16 cellular contexts compared by ENCODE assay signal in the genomic region with DNA sequence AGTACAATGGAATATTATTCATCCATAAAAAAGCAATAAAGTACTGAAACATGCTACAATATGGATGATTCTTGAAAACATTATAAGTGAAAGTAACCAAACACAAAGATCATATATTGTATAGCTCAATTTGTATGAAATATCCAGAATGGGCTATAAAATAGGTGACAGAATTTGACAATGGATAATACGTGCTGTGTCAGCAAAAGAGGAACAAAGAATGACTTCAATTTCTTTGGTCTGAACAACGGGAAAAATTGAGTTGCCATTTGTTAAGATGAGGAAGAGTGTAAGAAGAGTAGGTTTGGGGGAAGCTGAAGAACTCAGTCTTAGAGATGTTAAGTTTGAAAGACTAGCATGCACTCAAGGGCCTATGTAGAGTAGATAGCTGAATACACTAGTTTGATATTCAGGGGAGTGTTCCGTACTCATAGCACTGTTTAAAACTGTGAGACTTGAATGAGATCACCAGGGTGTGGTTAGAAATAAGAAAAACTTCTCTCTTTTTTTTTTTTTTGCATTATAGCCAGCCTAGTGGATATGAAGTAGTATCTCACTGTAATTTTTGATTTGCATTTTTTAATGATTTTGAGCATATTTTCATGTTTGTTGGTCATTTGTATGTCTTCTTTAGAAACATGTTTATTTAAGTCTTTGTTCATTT.
DNase-seq lines count a peak whose midpoint lies in the region; ATAC-seq and TF ChIP-seq lines count a peak whose summit lies in the region.
"Had no signal": no experiment of that assay in that cellular context is flagged by ENCODE, and none has a peak within 500 bp of the region (broad histone marks: within the 10 kb centered on the region; RNA-seq: fewer than 3 reads in every experiment).

No MANE protein-coding gene starts in this region.

- no peak overlapping the region for H3K27ac Mint-ChIP-seq in stimulated activated memory B cell treated with anti-CD40 and anti-IgM and Interleukin-4, amounts not matched to agents 10 μg/mL and 1 μg/mL and 100 μg/mL, for 72 hours
- H3K27ac Mint-ChIP-seq: CD4-positive, CD25-positive, alpha-beta regulatory T cell; GM23338; H9 had no signal

- H3K9ac ChIP-seq in mammary epithelial cell (ENCODE audit: insufficient read depth, low read length): no peak overlapping the region
- H3K9ac ChIP-seq in adipocyte (ENCODE audit: low read length): no peak overlapping the region
- H3K9ac ChIP-seq: BLaER1 had no signal

- in situ Hi-C loops in mammary epithelial cell (cut with MboI; ENCODE audit: low sequenced_read_pairs in 2 of 2): no loop called here

- dilution Hi-C loops in mammary epithelial cell (cut with HindIII; ENCODE audit: low sequenced_read_pairs): no loop called here

- H3K27me3 Mint-ChIP-seq in stimulated activated memory B cell treated with anti-CD40 and anti-IgM and Interleukin-4, amounts not matched to agents 10 μg/mL and 1 μg/mL and 100 μg/mL, for 72 hours: no peaks in the 10 kb centered on the region
- H3K27me3 Mint-ChIP-seq: CD4-positive, CD25-positive, alpha-beta regulatory T cell had no signal

- H3K4me3 Mint-ChIP-seq in stimulated activated memory B cell treated with anti-CD40 and anti-IgM and Interleukin-4, amounts not matched to agents 10 μg/mL and 1 μg/mL and 100 μg/mL, for 72 hours: no peak overlapping the region
- H3K4me3 Mint-ChIP-seq: CD4-positive, CD25-positive, alpha-beta regulatory T cell; GM23338; H9 had no signal

- no peaks in the 10 kb centered on the region for H3K36me3 Mint-ChIP-seq in stimulated activated memory B cell treated with anti-CD40 and anti-IgM and Interleukin-4, amounts not matched to agents 10 μg/mL and 1 μg/mL and 100 μg/mL, for 72 hours
- H3K36me3 Mint-ChIP-seq: CD4-positive, CD25-positive, alpha-beta regulatory T cell had no signal

- H3K79me2 ChIP-seq in mammary epithelial cell (ENCODE audit: insufficient read depth, low read length): no peaks in the 10 kb centered on the region

- H3K4me1 ChIP-seq in mammary epithelial cell (ENCODE audit: insufficient read depth, low read length): peaks cover 23% of the 10 kb centered on the region
- no peaks in the 10 kb centered on the region for H3K4me1 ChIP-seq in breast epithelium
- H3K4me1 ChIP-seq in adipocyte (ENCODE audit: control insufficient read depth, insufficient read depth, low read length): no peaks in the 10 kb centered on the region
- H3K4me1 ChIP-seq: BLaER1 had no signal

- ATAC-seq in esophagus mucosa (peak; percentile 76), GM21717 (IDR thresholded peaks at IDR 0.05; ENCODE audit: unreplicated experiment) (no peak)
- no peak for ATAC-seq in stimulated activated memory B cell treated with anti-CD40 and anti-IgM and Interleukin-4, amounts not matched to agents 10 μg/mL and 1 μg/mL and 100 μg/mL, for 72 hours
- ATAC-seq in stimulated activated naive CD8-positive, alpha-beta T cell treated with anti-CD3 and anti-CD28 coated beads, Interleukin-15, Interleukin-2, amounts not matched to agents 100 U/mL and 50 U/mL, for 24 hours: no peak
- ATAC-seq: GM23338 had no signal

- no TSS peak for BruUV-seq in mammary epithelial cell (replicated peaks; lab: Mats Ljungman, UMichigan)

- H3K4me3 ChIP-seq in mammary epithelial cell (replicated peaks in 1 of 3; ENCODE audit: insufficient read depth in 1 of 3, low read depth in 2 of 3, low read length in 3 of 3): no peak overlapping the region
- H3K4me3 ChIP-seq in breast epithelium: no peak overlapping the region
- no peak overlapping the region for H3K4me3 ChIP-seq in adipocyte (ENCODE audit: low read length)
- H3K4me3 ChIP-seq: BLaER1, GM23338 had no signal

- intact Hi-C loops in mammary epithelial cell (cut with micrococcal nuclease): no loop called here
- intact Hi-C loops in breast epithelium (cut with DNase I; ENCODE audit: low total_unique reads): no loop called here

- H3K4me2 ChIP-seq in mammary epithelial cell (ENCODE audit: insufficient read depth, low read depth, low read length): no peak overlapping the region
- H3K4me2 ChIP-seq: BLaER1, GM23338 had no signal

- peaks cover 7% of the 10 kb centered on the region for H3K9me3 Mint-ChIP-seq in stimulated activated memory B cell treated with anti-CD40 and anti-IgM and Interleukin-4, amounts not matched to agents 10 μg/mL and 1 μg/mL and 100 μg/mL, for 72 hours

- H3K36me3 ChIP-seq in mammary epithelial cell (ENCODE audit: insufficient read depth, low read length) (no peaks in the 10 kb centered on the region), breast epithelium (no peaks in the 10 kb centered on the region), adipocyte (ENCODE audit: control insufficient read depth, insufficient read depth, low read length, severe bottlenecking) (no peaks in the 10 kb centered on the region)
- H3K36me3 ChIP-seq: BLaER1 had no signal

- H4K20me1 ChIP-seq in mammary epithelial cell (ENCODE audit: insufficient read depth, low read length): no peaks in the 10 kb centered on the region
- H4K20me1 ChIP-seq: BLaER1 had no signal

- H3K27me3 ChIP-seq in mammary epithelial cell (ENCODE audit: insufficient read depth, low read length) (no peaks in the 10 kb centered on the region), breast epithelium (no peaks in the 10 kb centered on the region), adipocyte (replicated peaks; ENCODE audit: control insufficient read depth, insufficient read depth, low read length) (no peaks in the 10 kb centered on the region)
- H3K27me3 ChIP-seq: BLaER1 had no signal

- H3K4me1 Mint-ChIP-seq in stimulated activated memory B cell treated with anti-CD40 and anti-IgM and Interleukin-4, amounts not matched to agents 10 μg/mL and 1 μg/mL and 100 μg/mL, for 72 hours: no peaks in the 10 kb centered on the region
- H3K4me1 Mint-ChIP-seq: CD4-positive, CD25-positive, alpha-beta regulatory T cell; GM23338; H9 had no signal

- TF ChIP-seq POLR2A in breast epithelium (IDR thresholded peaks at IDR 0.05): no peak

- CTCF ChIA-PET in mammary epithelial cell (lab: Charles Lee; ENCODE audit: low non-redundant PET): no interaction called here

- H2AFZ ChIP-seq in mammary epithelial cell (ENCODE audit: low read depth, low read length): no peak overlapping the region
- H2AFZ ChIP-seq: GM23338 had no signal

- WGBS in mammary epithelial cell (ENCODE audit: low coverage, missing lambda C conversion rate): 73% methylated on average over 3 of the region's 3 CpGs

- H3K9me3 ChIP-seq in mammary epithelial cell (replicated peaks; ENCODE audit: insufficient read depth, low read length) (no peaks in the 10 kb centered on the region), breast epithelium (no peaks in the 10 kb centered on the region), adipocyte (ENCODE audit: control insufficient read depth, low read length) (no peaks in the 10 kb centered on the region)

- no peak for TF ChIP-seq CTCF in mammary epithelial cell (conservative IDR thresholded peaks at IDR 0.05 in 1 of 2, IDR thresholded peaks at IDR 0.05 in 1 of 2; ENCODE audit: extremely low read depth in 1 of 2, insufficient read depth in 1 of 2, low read depth in 1 of 2, low read length in 2 of 2)
- no peak for TF ChIP-seq CTCF in breast epithelium (IDR thresholded peaks at IDR 0.05)

- peak; percentile 28 for DNase-seq in mammary epithelial cell
- no peak for DNase-seq in breast epithelium (ENCODE audit: low spot score in 2 of 2)
- DNase-seq in adipocyte (ENCODE audit: low read depth): peak; percentile 8
- no peak for DNase-seq in stimulated activated naive CD8-positive, alpha-beta T cell treated with anti-CD3 and anti-CD28 coated beads, Interleukin-15, Interleukin-2, amounts not matched to agents 100 U/mL and 50 U/mL, for 24 hours
- no peak for DNase-seq in stimulated activated CD4-positive, alpha-beta T cell treated with anti-CD3 and anti-CD28 coated beads, Interleukin-2, amount 100 ng/mL, for 48 hours
- DNase-seq: AML-193; CD4-positive, CD25-positive, alpha-beta regulatory T cell; DMS53; GF-D8; H9 had no signal

- no peak overlapping the region for H3K27ac ChIP-seq in mammary epithelial cell (ENCODE audit: insufficient read depth, low read depth, low read length)
- H3K27ac ChIP-seq in breast epithelium: no peak overlapping the region
- H3K27ac ChIP-seq: 22Rv1, BLaER1 had no signal

Comparison
In these comparisons a context has a peak if more than half of its experiments do, and no peak if none do; other contexts are left out.
1. DNase-seq: peak in mammary epithelial cell (single experiment) and adipocyte (single experiment); none in breast epithelium (0 of 2), stimulated activated naive CD8-positive, alpha-beta T cell treated with anti-CD3 and anti-CD28 coated beads, Interleukin-15, Interleukin-2, amounts not matched to agents 100 U/mL and 50 U/mL, for 24 hours (single experiment) and stimulated activated CD4-positive, alpha-beta T cell treated with anti-CD3 and anti-CD28 coated beads, Interleukin-2, amount 100 ng/mL, for 48 hours (0 of 2).